Comparison of ENCODE assay signal across 1 cellular context in the genomic region with DNA sequence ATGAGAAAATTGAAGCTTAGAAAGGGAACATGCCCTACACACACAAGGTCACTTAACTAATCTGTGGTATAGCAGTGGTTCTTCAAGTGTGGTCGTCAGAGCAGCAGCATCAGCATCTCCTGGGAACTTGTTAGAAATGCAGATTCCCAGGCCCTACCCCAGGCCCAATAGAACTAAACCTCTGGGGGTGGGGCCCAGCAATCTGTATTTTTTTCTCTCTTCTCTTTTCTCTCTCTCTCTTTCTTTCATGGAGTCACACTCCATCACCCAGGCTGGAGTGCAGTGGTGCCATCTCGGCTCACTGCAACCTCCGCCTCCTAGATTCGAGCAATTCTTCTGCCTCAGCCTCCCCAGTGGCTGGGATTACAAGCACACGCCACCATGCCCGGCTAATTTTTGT.
TF ChIP-seq lines count a peak whose summit lies in the region.

No MANE protein-coding gene starts in this region.

TF ChIP-seq in HEK293, 187 proteins besides CTCF, POLR2A, EP300 and RAD21:
- TF ChIP-seq, protein P1, sequence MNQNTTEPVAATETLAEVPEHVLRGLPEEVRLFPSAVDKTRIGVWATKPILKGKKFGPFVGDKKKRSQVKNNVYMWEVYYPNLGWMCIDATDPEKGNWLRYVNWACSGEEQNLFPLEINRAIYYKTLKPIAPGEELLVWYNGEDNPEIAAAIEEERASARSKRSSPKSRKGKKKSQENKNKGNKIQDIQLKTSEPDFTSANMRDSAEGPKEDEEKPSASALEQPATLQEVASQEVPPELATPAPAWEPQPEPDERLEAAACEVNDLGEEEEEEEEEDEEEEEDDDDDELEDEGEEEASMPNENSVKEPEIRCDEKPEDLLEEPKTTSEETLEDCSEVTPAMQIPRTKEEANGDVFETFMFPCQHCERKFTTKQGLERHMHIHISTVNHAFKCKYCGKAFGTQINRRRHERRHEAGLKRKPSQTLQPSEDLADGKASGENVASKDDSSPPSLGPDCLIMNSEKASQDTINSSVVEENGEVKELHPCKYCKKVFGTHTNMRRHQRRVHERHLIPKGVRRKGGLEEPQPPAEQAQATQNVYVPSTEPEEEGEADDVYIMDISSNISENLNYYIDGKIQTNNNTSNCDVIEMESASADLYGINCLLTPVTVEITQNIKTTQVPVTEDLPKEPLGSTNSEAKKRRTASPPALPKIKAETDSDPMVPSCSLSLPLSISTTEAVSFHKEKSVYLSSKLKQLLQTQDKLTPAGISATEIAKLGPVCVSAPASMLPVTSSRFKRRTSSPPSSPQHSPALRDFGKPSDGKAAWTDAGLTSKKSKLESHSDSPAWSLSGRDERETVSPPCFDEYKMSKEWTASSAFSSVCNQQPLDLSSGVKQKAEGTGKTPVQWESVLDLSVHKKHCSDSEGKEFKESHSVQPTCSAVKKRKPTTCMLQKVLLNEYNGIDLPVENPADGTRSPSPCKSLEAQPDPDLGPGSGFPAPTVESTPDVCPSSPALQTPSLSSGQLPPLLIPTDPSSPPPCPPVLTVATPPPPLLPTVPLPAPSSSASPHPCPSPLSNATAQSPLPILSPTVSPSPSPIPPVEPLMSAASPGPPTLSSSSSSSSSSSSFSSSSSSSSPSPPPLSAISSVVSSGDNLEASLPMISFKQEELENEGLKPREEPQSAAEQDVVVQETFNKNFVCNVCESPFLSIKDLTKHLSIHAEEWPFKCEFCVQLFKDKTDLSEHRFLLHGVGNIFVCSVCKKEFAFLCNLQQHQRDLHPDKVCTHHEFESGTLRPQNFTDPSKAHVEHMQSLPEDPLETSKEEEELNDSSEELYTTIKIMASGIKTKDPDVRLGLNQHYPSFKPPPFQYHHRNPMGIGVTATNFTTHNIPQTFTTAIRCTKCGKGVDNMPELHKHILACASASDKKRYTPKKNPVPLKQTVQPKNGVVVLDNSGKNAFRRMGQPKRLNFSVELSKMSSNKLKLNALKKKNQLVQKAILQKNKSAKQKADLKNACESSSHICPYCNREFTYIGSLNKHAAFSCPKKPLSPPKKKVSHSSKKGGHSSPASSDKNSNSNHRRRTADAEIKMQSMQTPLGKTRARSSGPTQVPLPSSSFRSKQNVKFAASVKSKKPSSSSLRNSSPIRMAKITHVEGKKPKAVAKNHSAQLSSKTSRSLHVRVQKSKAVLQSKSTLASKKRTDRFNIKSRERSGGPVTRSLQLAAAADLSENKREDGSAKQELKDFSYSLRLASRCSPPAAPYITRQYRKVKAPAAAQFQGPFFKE (tag by site-specific recombination; IDR thresholded peaks at IDR 0.05; ENCODE audit: borderline replicate concordance): no peak
- peak; percentile 84 for TF ChIP-seq ZBTB20 (tag by site-specific recombination; IDR thresholded peaks at IDR 0.05)
